12 cellular contexts compared by ENCODE assay signal in the genomic region with DNA sequence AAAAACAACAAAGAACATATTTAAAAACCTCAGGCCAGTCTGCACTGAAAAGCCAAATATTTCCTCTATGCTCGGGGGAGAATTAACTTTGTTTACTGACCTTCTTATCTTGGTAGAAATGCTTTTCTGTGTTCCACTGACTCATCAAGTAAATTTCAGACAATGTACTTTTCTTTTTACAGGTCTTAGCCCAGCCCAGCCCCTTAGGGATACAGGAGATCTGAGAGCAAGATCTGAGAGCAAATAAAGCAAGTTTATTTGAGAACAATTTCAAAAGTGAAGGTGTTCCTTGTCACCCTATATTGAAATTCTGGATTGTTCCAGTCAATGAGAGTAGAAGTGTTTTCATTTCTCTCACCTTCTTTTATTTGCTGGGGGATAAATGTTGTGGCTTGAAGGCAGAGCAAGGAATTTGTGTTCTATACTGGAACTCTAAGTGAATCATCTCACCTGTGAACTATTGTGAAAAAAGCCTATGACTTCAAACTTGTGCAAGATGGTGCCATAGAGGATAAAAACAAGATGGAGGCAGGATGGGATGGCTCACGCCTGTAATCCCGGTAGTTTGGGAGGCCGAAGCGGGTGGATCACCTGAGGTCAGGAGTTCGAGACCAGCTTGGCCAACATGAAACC. TPM values are rescaled to one million over a fixed set of nuclear protein-coding genes. Genes with fewer than 3 reads are reported as not detected.
A peak's percentile ranks its signal among the peaks of the same experiment; 100 is the strongest.
DNase-seq lines count a peak whose midpoint lies in the region; ATAC-seq and TF ChIP-seq lines count a peak whose summit lies in the region.
"Had no signal": no experiment of that assay in that cellular context is flagged by ENCODE, and none has a peak within 500 bp of the region (broad histone marks: within the 10 kb centered on the region; RNA-seq: fewer than 3 reads in every experiment).

No MANE protein-coding gene starts in this region.

- no peaks in the 10 kb centered on the region for H3K9me3 ChIP-seq in prostate gland

- POLR2A ChIA-PET in RWPE1 (lab: Yijun Ruan, JAX; ENCODE audit: low non-redundant PET) = no interaction called here

- CTCF ChIA-PET in RWPE1 (lab: Yijun Ruan, JAX) = no interaction called here

- H3K27me3 ChIP-seq in prostate gland (replicated peaks; ENCODE audit: insufficient read depth) = no peaks in the 10 kb centered on the region

- H3K27ac ChIP-seq in RWPE1 = peak overlapping the region; percentile 82
- peak overlapping the region; percentile 28 to 57 for H3K27ac ChIP-seq in prostate gland

- no peak for TF ChIP-seq POLR2A in prostate gland (IDR thresholded peaks at IDR 0.05)

- H3K4me3 ChIP-seq in fibroblast of mammary gland (ENCODE audit: control insufficient read depth, low read depth, low read length) (no peak overlapping the region), prostate gland (no peak overlapping the region)

- DNase-seq in DMS79 (lab: John Stamatoyannopoulos, UW) (peak; percentile 40), RWPE1 (ENCODE audit: low spot score) (peak; percentile 44), fibroblast of mammary gland (ENCODE audit: low read depth) (peak; percentile 31), prostate gland (ENCODE audit: low spot score) (peak; percentile 76), NCI-H446 (lab: John Stamatoyannopoulos, UW) (no peak), NCI-H2171 treated with DMSO at 0.1 percent for 48 hours (lab: John Stamatoyannopoulos, UW) (no peak)
- DNase-seq: C1 segment of cervical spinal cord; immature natural killer cell; stimulated activated CD4-positive, alpha-beta T cell treated with anti-CD3 and anti-CD28 coated beads, Interleukin-4, amount 100 ng/mL, for 1 hour had no signal

- no peaks in the 10 kb centered on the region for H3K36me3 ChIP-seq in prostate gland

- ATAC-seq in HG03108 (IDR thresholded peaks at IDR 0.05; ENCODE audit: unreplicated experiment) (no peak), GM18511 (IDR thresholded peaks at IDR 0.05; ENCODE audit: unreplicated experiment) (no peak)

- intact Hi-C loops in prostate gland (cut with DNase I) = no loop called here

- TF ChIP-seq CTCF in RWPE1 (conservative IDR thresholded peaks at IDR 0.05; ENCODE audit: low read depth) (no peak), fibroblast of mammary gland (conservative IDR thresholded peaks at IDR 0.05; ENCODE audit: control insufficient read depth, insufficient read depth, low read depth, low read length) (no peak), prostate gland (IDR thresholded peaks at IDR 0.05) (no peak)

- no peaks in the 10 kb centered on the region for H3K4me1 ChIP-seq in prostate gland (replicated peaks)

- 42% methylated on average over 6 of the region's 6 CpGs for WGBS in prostate gland

RNA-seq across cellular contexts. Expression of a gene that starts 7.9 kb away (rescaled TPM):
- total RNA-seq in prostate gland = 10 to 100 TPM in 1 of 2 donors, 1 to 10 TPM in 1; 5.4 to 22.2 TPM
- total RNA-seq: activated CD8-positive, alpha-beta memory T cell treated with anti-CD3 and anti-CD28 coated beads for 36 hours had no signal

Comparison
In these comparisons a context has a peak if more than half of its experiments do, and no peak if none do; other contexts are left out.
1. DNase-seq: peak in DMS79 (single experiment), RWPE1 (single experiment), fibroblast of mammary gland (single experiment) and prostate gland (single experiment); none in NCI-H446 (0 of 2) and NCI-H2171 treated with DMSO at 0.1 percent for 48 hours (single experiment).